Comparison of ENCODE assay signal across 8 cellular contexts in genomic region chr11:46277623-46278386, GRCh38. TPM values are rescaled to one million over a fixed set of nuclear protein-coding genes. Genes with fewer than 3 reads are reported as not detected.
DNase-seq lines count a peak whose midpoint lies in the region; ATAC-seq and TF ChIP-seq lines count a peak whose summit lies in the region.

Gene CREB3L1, plus strand, starts transcription at chr11:46277662. Its CDS starts 450 bp downstream, at chr11:46278112.

- H3K4me1 ChIP-seq in skeletal muscle tissue (ENCODE audit: control insufficient read depth in 3 of 3, insufficient read depth in 3 of 3, low read length in 3 of 3) = peaks cover 17 to 46% (median 44%) of the 10 kb centered on the region in 3 donors

- H3K27me3 ChIP-seq in skeletal muscle tissue (ENCODE audit: control insufficient read depth in 3 of 3, insufficient read depth in 3 of 3, low read length in 3 of 3) = peaks cover 12 to 44% (median 39%) of the 10 kb centered on the region in 3 donors

- H3K4me3 ChIP-seq in skeletal muscle tissue (ENCODE audit: low read length in 3 of 3) = peak within 1 kb of the TSS; percentile 45 to 67 (median 60)

- peak within 1 kb of the TSS in 1 of 3 donors; percentile 40 for H3K9ac ChIP-seq in skeletal muscle tissue (ENCODE audit: low read depth in 1 of 3, low read length in 3 of 3)

- H3K9me3 ChIP-seq in skeletal muscle tissue (ENCODE audit: control insufficient read depth in 3 of 3, low read length in 3 of 3) = no peaks in the 10 kb centered on the region

- peak within 1 kb of the TSS; percentile 61 for H3K27ac ChIP-seq in skeletal muscle tissue (ENCODE audit: low read depth, low read length)

- intact Hi-C loops in left ventricle myocardium superior (cut with micrococcal nuclease) = no loop called here

- ATAC-seq in SK-N-SH treated with all-trans-retinoic acid at 6 μM for 48 hours (peak; percentile 44), left ventricle myocardium superior (peak; percentile 19), GM21423 (IDR thresholded peaks at IDR 0.05; ENCODE audit: unreplicated experiment) (no peak)

- DNase-seq in DMS53 (lab: John Stamatoyannopoulos, UW) (peak; percentile 79), DMS53 treated with DMSO at 0.1 percent for 48 hours (lab: John Stamatoyannopoulos, UW; ENCODE audit: unreplicated experiment) (no peak), left ventricle myocardium superior (peak; percentile 75), dermis blood vessel endothelial cell (no peak), T-helper 9 cell (no peak)

- H3K36me3 ChIP-seq in skeletal muscle tissue (ENCODE audit: control insufficient read depth in 3 of 3, insufficient read depth in 3 of 3, low read length in 3 of 3) = no peaks in the 10 kb centered on the region

TF ChIP-seq in SK-N-SH treated with all-trans-retinoic acid at 6 μM for 48 hours, 23 proteins besides CTCF, POLR2A, EP300 and RAD21:
- no peak for TF ChIP-seq ZC3H10 (CRISPR knock-in tag; IDR thresholded peaks at IDR 0.05)
- TF ChIP-seq SNAI2 (CRISPR knock-in tag; IDR thresholded peaks at IDR 0.05) = no peak
- TF ChIP-seq ZFP3 (CRISPR knock-in tag; IDR thresholded peaks at IDR 0.05) = no peak
- TF ChIP-seq GLIS3 (CRISPR knock-in tag; IDR thresholded peaks at IDR 0.05) = no peak

RNA-seq across cellular contexts. Expression of gene CREB3L1, which starts in this region (rescaled TPM):
- total RNA-seq in left ventricle myocardium superior = 56.0 TPM
- 12.5 TPM for total RNA-seq in skeletal muscle tissue
- 0.33 and 0.68 TPM in 2 replicates for total RNA-seq in dermis blood vessel endothelial cell

Comparison
In these comparisons a context has a peak if more than half of its experiments do, and no peak if none do; other contexts are left out.
1. DNase-seq: peak in DMS53 (single experiment) and left ventricle myocardium superior (single experiment); none in DMS53 treated with DMSO at 0.1 percent for 48 hours (single experiment), dermis blood vessel endothelial cell (single experiment) and T-helper 9 cell (single experiment).